Comparison of ENCODE assay signal across 10 cellular contexts in genomic region chr1:12180315-12180714, GRCh38. TPM values are rescaled to one million over a fixed set of nuclear protein-coding genes. Genes with fewer than 3 reads are reported as not detected.
DNase-seq lines count a peak whose midpoint lies in the region; TF ChIP-seq lines count a peak whose summit lies in the region.
"Had no signal": no experiment of that assay in that cellular context is flagged by ENCODE, and none has a peak within 500 bp of the region (broad histone marks: within the 10 kb centered on the region; RNA-seq: fewer than 3 reads in every experiment).

No MANE protein-coding gene starts in this region.

- peak overlapping the region in 1 of 2 experiments; percentile 87 for H3K4ac ChIP-seq in mesenchymal stem cell (ENCODE audit: low read depth in 1 of 2, low read length in 2 of 2)

- H3K79me1 ChIP-seq in mesenchymal stem cell (replicated peaks; ENCODE audit: low read length, poor library complexity, severe bottlenecking): no peaks in the 10 kb centered on the region

- no peak for TF ChIP-seq CTCF in coronary artery (IDR thresholded peaks at IDR 0.05)
- no peak for TF ChIP-seq CTCF in testis (IDR thresholded peaks at IDR 0.05)

- peaks cover 34% of the 10 kb centered on the region for H3K4me1 ChIP-seq in mesenchymal stem cell (ENCODE audit: control insufficient read depth, insufficient read depth, low read depth, low read length)
- peaks cover 12% of the 10 kb centered on the region for H3K4me1 ChIP-seq in testis

- H3K36me3 ChIP-seq in mesenchymal stem cell (ENCODE audit: control insufficient read depth in 1 of 2, insufficient read depth in 2 of 2, low read depth in 1 of 2, low read length in 2 of 2) (peaks cover 0 to 5% of the 10 kb centered on the region in 2 experiments), testis (ENCODE audit: low read depth, missing control alignments) (no peaks in the 10 kb centered on the region), MG63 (no peaks in the 10 kb centered on the region)

- no peak overlapping the region for H3K4me2 ChIP-seq in mesenchymal stem cell (ENCODE audit: low read length, poor library complexity, severe bottlenecking)

- peak overlapping the region; percentile 76 to 88 for H3K18ac ChIP-seq in mesenchymal stem cell (ENCODE audit: low read depth in 1 of 2, low read length in 2 of 2)

- intact Hi-C loops in testis (cut with DNase I; ENCODE audit: low total_unique reads): no loop called here

- 83% methylated on average over 10 of the region's 10 CpGs for WGBS in mesenchymal stem cell
- 75 to 76% methylated on average over 10 of the region's 10 CpGs for WGBS in testis, 2 donors

- H3K23ac ChIP-seq in mesenchymal stem cell (ENCODE audit: low read length in 2 of 2): no peak overlapping the region

- H2AK5ac ChIP-seq in mesenchymal stem cell (ENCODE audit: low read length, severe bottlenecking): no peak overlapping the region

- peak overlapping the region; percentile 4 to 75 for H2BK12ac ChIP-seq in mesenchymal stem cell (ENCODE audit: low read length in 2 of 2)

- H3K4me3 ChIP-seq in coronary artery: no peak overlapping the region
- no peak overlapping the region for H3K4me3 ChIP-seq in mesenchymal stem cell (ENCODE audit: insufficient read depth in 1 of 2, low read depth in 1 of 2, low read length in 2 of 2)
- no peak overlapping the region for H3K4me3 ChIP-seq in testis
- no peak overlapping the region for H3K4me3 ChIP-seq in MG63

- no peak overlapping the region for H2AFZ ChIP-seq in mesenchymal stem cell (ENCODE audit: low read depth, low read length)

- peak overlapping the region; percentile 36 to 81 for H3K27ac ChIP-seq in coronary artery
- no peak overlapping the region for H3K27ac ChIP-seq in mesenchymal stem cell (ENCODE audit: low read length, poor library complexity, severe bottlenecking)
- peak overlapping the region in 1 of 2 donors; percentile 41 for H3K27ac ChIP-seq in testis

- H2BK15ac ChIP-seq in mesenchymal stem cell (ENCODE audit: low read depth, poor library complexity, severe bottlenecking): peak overlapping the region; percentile 55

- peak overlapping the region; percentile 43 for H2BK120ac ChIP-seq in mesenchymal stem cell (ENCODE audit: low read depth, low read length)

- peak overlapping the region in 1 of 2 experiments; percentile 11 for H3K14ac ChIP-seq in mesenchymal stem cell (ENCODE audit: low read length in 2 of 2)

- H3K9ac ChIP-seq in mesenchymal stem cell (ENCODE audit: low read length): no peak overlapping the region

- peak overlapping the region; percentile 23 for H4K8ac ChIP-seq in mesenchymal stem cell (ENCODE audit: low read length)

- DNase-seq in NOMO-1 treated with dmso at 0.1 percent for 144 hours (lab: John Stamatoyannopoulos, UW; ENCODE audit: unreplicated experiment): peak; percentile 90
- DNase-seq in coronary artery (ENCODE audit: low spot score): no peak
- peak; percentile 51 for DNase-seq in mesenchymal stem cell
- peak; percentile 50 for DNase-seq in testis
- DNase-seq in HuH-7.5 (ENCODE audit: low spot score): no peak
- no peak for DNase-seq in MG63
- no peak for DNase-seq in NCI-H1694 treated with DMSO at 0.1 percent for 48 hours (lab: John Stamatoyannopoulos, UW)
- DNase-seq: activated naive CD8-positive, alpha-beta T cell treated with anti-CD3 and anti-CD28 coated beads, Interleukin-2, amount 50 U/mL, for 24 hours; NCI-H82; stimulated activated CD4-positive, alpha-beta T cell treated with anti-CD3 and anti-CD28 coated beads, Interleukin-4, amount 100 ng/mL, for 24 hours had no signal

- peak overlapping the region; percentile 78 for H4K91ac ChIP-seq in mesenchymal stem cell (ENCODE audit: low read length)

- TF ChIP-seq POLR2A in testis (IDR thresholded peaks at IDR 0.05): no peak

- no peak overlapping the region for H2BK5ac ChIP-seq in mesenchymal stem cell (ENCODE audit: low read depth, low read length, poor library complexity, severe bottlenecking)

- H3K9me3 ChIP-seq in mesenchymal stem cell (ENCODE audit: control insufficient read depth, low read length) (no peaks in the 10 kb centered on the region), testis (no peaks in the 10 kb centered on the region), MG63 (no peaks in the 10 kb centered on the region)

- H3K27me3 ChIP-seq in mesenchymal stem cell (ENCODE audit: control insufficient read depth in 1 of 2, insufficient read depth in 1 of 2, low read length in 2 of 2) (no peaks in the 10 kb centered on the region), testis (no peaks in the 10 kb centered on the region), MG63 (no peaks in the 10 kb centered on the region)

RNA-seq across cellular contexts. Expression of gene TNFRSF1B, which starts 13.5 kb away (rescaled TPM):
- 35.0 TPM for polyA plus RNA-seq in mesenchymal stem cell (2013, experiment 1 of 2)
- 35.2 TPM for polyA plus RNA-seq in mesenchymal stem cell (2013, experiment 2 of 2)
- total RNA-seq in testis: 1 to 10 TPM; 7.7 to 8.0 TPM
- polyA plus RNA-seq in testis (ENCODE audit: insufficient read depth, low read depth, low replicate concordance): 10.6 TPM
- total RNA-seq in MG63 (2014; rRNA removed; shearing (Covaris generic); ENCODE audit: low replicate concordance): 2.5 and 3.9 TPM in 2 replicates

RNA-seq across cellular contexts. Expression of gene VPS13D, which starts 49.5 kb away (rescaled TPM):
- 6.3 TPM for polyA plus RNA-seq in mesenchymal stem cell (2013, experiment 1 of 2)
- 5.1 TPM for polyA plus RNA-seq in mesenchymal stem cell (2013, experiment 2 of 2)
- 100 to 1,000 TPM in 1 of 2 donors, 10 to 100 TPM in 1; 86.8 to 125 TPM for total RNA-seq in testis
- 51.9 TPM for polyA plus RNA-seq in testis (ENCODE audit: insufficient read depth, low read depth, low replicate concordance)
- 12.1 and 16.2 TPM in 2 replicates for total RNA-seq in MG63 (2014; rRNA removed; shearing (Covaris generic); ENCODE audit: low replicate concordance)

Comparison
In these comparisons a context has a peak if more than half of its experiments do, and no peak if none do; other contexts are left out.
1. DNase-seq: peak in NOMO-1 treated with dmso at 0.1 percent for 144 hours (single experiment), mesenchymal stem cell (single experiment) and testis (single experiment); none in coronary artery (single experiment), HuH-7.5 (single experiment), MG63 (single experiment) and NCI-H1694 treated with DMSO at 0.1 percent for 48 hours (single experiment).